Comparison of ENCODE assay signal across 1 cellular context in genomic region chr17:7836596-7837374, GRCh38.
TF ChIP-seq lines count a peak whose summit lies in the region.

No MANE protein-coding gene starts in this region.

TF ChIP-seq in HepG2, 621 proteins besides CTCF, POLR2A, EP300 and RAD21 (continued from another document and continues in another):
- TF ChIP-seq NFKBIZ (CRISPR knock-in tag; IDR thresholded peaks at IDR 0.05) (peak; percentile 91), ZNF609 (CRISPR knock-in tag; IDR thresholded peaks at IDR 0.05; ENCODE audit: borderline replicate concordance) (peak; percentile 91), PHF20 (CRISPR knock-in tag; IDR thresholded peaks at IDR 0.05) (peak; percentile 76; the same call in 1 of the 2 replicates), DMTF1 (CRISPR knock-in tag; IDR thresholded peaks at IDR 0.05) (no peak; the same call in 1 of the 2 replicates), ISX (CRISPR knock-in tag; conservative IDR thresholded peaks at IDR 0.05) (no peak), SP1 (IDR thresholded peaks at IDR 0.05) (no peak), SP1 (CRISPR knock-in tag; IDR thresholded peaks at IDR 0.05) (peak; percentile 97), ZKSCAN8 (CRISPR knock-in tag; IDR thresholded peaks at IDR 0.05; ENCODE audit: borderline replicate concordance) (peak; percentile 78; the same call in 1 of the 2 replicates), HNF4G (IDR thresholded peaks at IDR 0.05; ENCODE audit: borderline replicate concordance, low read depth, low read length) (peak; percentile 99), HNF4G (CRISPR knock-in tag; IDR thresholded peaks at IDR 0.05; ENCODE audit: borderline replicate concordance, low read depth) (peak; percentile 99), ZNF503 (CRISPR knock-in tag; IDR thresholded peaks at IDR 0.05) (peak; percentile 78; the same call in 1 of the 2 replicates), KLF9 (CRISPR knock-in tag; IDR thresholded peaks at IDR 0.05; ENCODE audit: low read depth) (peak; percentile 91), ZHX1 (CRISPR knock-in tag; IDR thresholded peaks at IDR 0.05; ENCODE audit: low read depth) (peak; percentile 66), NCOA1 (CRISPR knock-in tag; IDR thresholded peaks at IDR 0.05) (peak; percentile 80; the same call in 1 of the 2 replicates), ZNF747 (CRISPR knock-in tag; IDR thresholded peaks at IDR 0.05; ENCODE audit: borderline replicate concordance) (peak; percentile 82; the same call in 1 of the 2 replicates), RNF2 (conservative IDR thresholded peaks at IDR 0.05; ENCODE audit: low read depth) (peak; percentile 76; the same call in 1 of the 2 replicates), JUND (CRISPR knock-in tag; IDR thresholded peaks at IDR 0.05) (peak; percentile 95), ZNF382 (CRISPR knock-in tag; IDR thresholded peaks at IDR 0.05; ENCODE audit: borderline replicate concordance) (no peak), TMF1 (CRISPR knock-in tag; IDR thresholded peaks at IDR 0.05; ENCODE audit: low read depth) (no peak), TBL1XR1 (IDR thresholded peaks at IDR 0.05; ENCODE audit: borderline replicate concordance, low read length, partially characterized antibody) (peak; percentile 99), PRDM4 (CRISPR knock-in tag; IDR thresholded peaks at IDR 0.05; ENCODE audit: borderline replicate concordance) (no peak), HCFC1 (IDR thresholded peaks at IDR 0.05; ENCODE audit: low read depth, low read length) (peak; percentile 69), NFE2 (CRISPR knock-in tag; IDR thresholded peaks at IDR 0.05) (no peak), ZNF317 (CRISPR knock-in tag; IDR thresholded peaks at IDR 0.05) (peak; percentile 48; the same call in 1 of the 2 replicates), CEBPG (CRISPR knock-in tag; IDR thresholded peaks at IDR 0.05) (peak; percentile 71), ZBTB44 (CRISPR knock-in tag; IDR thresholded peaks at IDR 0.05) (no peak; the same call in 1 of the 2 replicates), PCBP2 (optimal IDR thresholded peaks at IDR 0.05; ENCODE audit: low read depth, low read length, poor library complexity, severe bottlenecking) (peak; percentile 32), MAX (IDR thresholded peaks at IDR 0.05) (peak; percentile 93), MAZ (IDR thresholded peaks at IDR 0.05; ENCODE audit: borderline replicate concordance, low read depth, low read length) (peak; percentile 100), MAZ (CRISPR knock-in tag; IDR thresholded peaks at IDR 0.05; ENCODE audit: low read depth) (peak; percentile 100), ZNF225 (CRISPR knock-in tag; IDR thresholded peaks at IDR 0.05) (peak; percentile 27; the same call in 1 of the 2 replicates), NR1H2 (CRISPR knock-in tag; IDR thresholded peaks at IDR 0.05; ENCODE audit: borderline replicate concordance, low read depth) (no peak; the same call in 1 of the 2 replicates), U2AF2 (IDR thresholded peaks at IDR 0.05; ENCODE audit: low read depth, low read length) (peak; percentile 91; the same call in 1 of the 2 replicates), MAF1 (CRISPR knock-in tag; IDR thresholded peaks at IDR 0.05; ENCODE audit: borderline replicate concordance) (0 out of 2 replicates have a peak, but pooled peaks have one; percentile 18), ZNF224 (CRISPR knock-in tag; IDR thresholded peaks at IDR 0.05) (no peak), HMGXB4 (CRISPR knock-in tag; IDR thresholded peaks at IDR 0.05; ENCODE audit: borderline replicate concordance in 1 of 2, low read depth in 1 of 2) (peak; percentile 58 to 92; a peak in 3 of 4 replicates), ZNF580 (CRISPR knock-in tag; IDR thresholded peaks at IDR 0.05; ENCODE audit: borderline replicate concordance, low read depth) (peak; percentile 94), DRAP1 (CRISPR knock-in tag; IDR thresholded peaks at IDR 0.05) (peak; percentile 50; the same call in 1 of the 2 replicates), GATA4 (IDR thresholded peaks at IDR 0.05; ENCODE audit: borderline replicate concordance, low read depth) (peak; percentile 25; the same call in 1 of the 2 replicates), YY1 (IDR thresholded peaks at IDR 0.05; ENCODE audit: insufficient read depth, insufficient replicate concordance, low read depth, low read length) (peak; percentile 81)
